In genomic region chr14:69574266-69574953, GRCh38 we compare ENCODE assay signal across 8 cellular contexts. TPM values are rescaled to one million over a fixed set of nuclear protein-coding genes. Genes with fewer than 3 reads are reported as not detected.
A peak's percentile ranks its signal among the peaks of the same experiment; 100 is the strongest.
DNase-seq lines count a peak whose midpoint lies in the region; ATAC-seq lines count a peak whose summit lies in the region.

Gene CCDC177, minus strand, starts transcription at chr14:69574871. Its CDS starts 1,249 bp downstream, at chr14:69573622.

- peak within 1 kb of the TSS; percentile 43 for H3K4me2 ChIP-seq in GM23248 (ENCODE audit: unreplicated experiment)

- WGBS in GM23248 (ENCODE audit: low coverage in 1 of 2, low lambda C conversion rate in 2 of 2, missing lambda C conversion rate in 2 of 2), 2 experiments: 4% methylated on average over 50 to 52 of the region's 52 CpGs

- no peaks in the 10 kb centered on the region for H3K9me2 ChIP-seq in GM23248 (ENCODE audit: insufficient read depth)

- no peaks in the 10 kb centered on the region for H4K20me1 ChIP-seq in GM23248 (ENCODE audit: insufficient read depth)

- H3K79me2 ChIP-seq in ACC112 (ENCODE audit: control insufficient read depth, insufficient read depth, low read length, unreplicated experiment): no peaks in the 10 kb centered on the region
- H3K79me2 ChIP-seq in GM23248 (ENCODE audit: insufficient read depth): no peaks in the 10 kb centered on the region

- no peak within 1 kb of the TSS for H3K9ac ChIP-seq in GM23248

- H3K4me3 ChIP-seq in ACC112 (ENCODE audit: low read depth, low read length) (peak within 1 kb of the TSS; percentile 70), GM23248 (peak within 1 kb of the TSS; percentile 26; the same call in 1 of the 2 replicates)

- in situ Hi-C loops in GM23248 (cut with MboI): no loop called here

- DNase-seq in GM23248: peak; percentile 67
- peak; percentile 77 for DNase-seq in NCI-H345 treated with DMSO at 0.1 percent for 48 hours (lab: John Stamatoyannopoulos, UW; ENCODE audit: unreplicated experiment)
- peak; percentile 34 to 63 for DNase-seq in activated CD8-positive, alpha-beta memory T cell treated with anti-CD3 and anti-CD28 coated beads for 1 hour (ENCODE audit: extremely low read depth in 1 of 2, low read depth in 1 of 2)
- peak; percentile 51 for DNase-seq in effector CD8-positive, alpha-beta T cell (lab: John Stamatoyannopoulos, UW)
- DNase-seq in midbrain (lab: John Stamatoyannopoulos, UW): peak; percentile 31
- DNase-seq in stimulated activated CD8-positive, alpha-beta memory T cell treated with anti-CD3 and anti-CD28 coated beads, Interleukin-2, amount 100 ng/mL, for 48 hours (ENCODE audit: low read depth in 2 of 2): peak; percentile 54 to 73

- H3K36me3 ChIP-seq in ACC112 (ENCODE audit: insufficient read depth, low read length) (no peaks in the 10 kb centered on the region), GM23248 (ENCODE audit: low read depth) (no peaks in the 10 kb centered on the region)

- H3K27me3 ChIP-seq in ACC112 (ENCODE audit: insufficient read depth, low read length): peaks cover 63% of the 10 kb centered on the region
- peaks cover 65% of the 10 kb centered on the region for H3K27me3 ChIP-seq in GM23248 (replicated peaks; ENCODE audit: insufficient read depth)

- ATAC-seq in HG03097 (IDR thresholded peaks at IDR 0.05; ENCODE audit: low FRiP score, unreplicated experiment): no peak

- H3K9me3 ChIP-seq in GM23248 (ENCODE audit: low read depth): no peaks in the 10 kb centered on the region

- no peak within 1 kb of the TSS for H3K27ac ChIP-seq in ACC112 (ENCODE audit: low read depth, low read length)
- H3K27ac ChIP-seq in GM23248: no peak within 1 kb of the TSS

- peaks cover 5% of the 10 kb centered on the region for H3K4me1 ChIP-seq in ACC112 (ENCODE audit: control insufficient read depth, insufficient read depth, low read length, unreplicated experiment)
- H3K4me1 ChIP-seq in GM23248 (ENCODE audit: insufficient read depth): 0 out of 2 replicates have a peak, but pooled peaks cover under 1% of the 10 kb centered on the region

- H2AFZ ChIP-seq in ACC112 (ENCODE audit: low read length, unreplicated experiment): peak within 1 kb of the TSS; percentile 66
- H2AFZ ChIP-seq in GM23248: 0 out of 2 replicates have a peak within 1 kb of the TSS, but pooled peaks have one; percentile 16

- peaks cover 5% of the 10 kb centered on the region; the same call in 1 of the 2 replicates for H3F3A ChIP-seq in GM23248 (ENCODE audit: insufficient read depth)

RNA-seq across cellular contexts. Expression of gene CCDC177, which starts in this region (rescaled TPM):
- not detected in 2 replicates for total RNA-seq in GM23248 (2014; rRNA removed; shearing (Covaris generic))
- polyA plus RNA-seq in GM23248 (2016; fragmentation: Nextera tagmentation; extraction: Ambion mirVana): not detected in 2 replicates

Comparison
In these comparisons a context has a peak if more than half of its experiments do, and no peak if none do; other contexts are left out.
1. Peak in DNase-seq, H3K4me3 ChIP-seq and H3K4me2 ChIP-seq in GM23248; RNA of the gene not detected or under 1 TPM.